1 cellular context compared by ENCODE assay signal in genomic region chr4:38514465-38515146, GRCh38.
TF ChIP-seq lines count a peak whose summit lies in the region.

No MANE protein-coding gene starts in this region.

TF ChIP-seq in GM23338, 12 proteins besides CTCF, POLR2A, EP300 and RAD21 (continued from another document):
- no peak for TF ChIP-seq ETS1 (IDR thresholded peaks at IDR 0.05)
- TF ChIP-seq, protein P1, sequence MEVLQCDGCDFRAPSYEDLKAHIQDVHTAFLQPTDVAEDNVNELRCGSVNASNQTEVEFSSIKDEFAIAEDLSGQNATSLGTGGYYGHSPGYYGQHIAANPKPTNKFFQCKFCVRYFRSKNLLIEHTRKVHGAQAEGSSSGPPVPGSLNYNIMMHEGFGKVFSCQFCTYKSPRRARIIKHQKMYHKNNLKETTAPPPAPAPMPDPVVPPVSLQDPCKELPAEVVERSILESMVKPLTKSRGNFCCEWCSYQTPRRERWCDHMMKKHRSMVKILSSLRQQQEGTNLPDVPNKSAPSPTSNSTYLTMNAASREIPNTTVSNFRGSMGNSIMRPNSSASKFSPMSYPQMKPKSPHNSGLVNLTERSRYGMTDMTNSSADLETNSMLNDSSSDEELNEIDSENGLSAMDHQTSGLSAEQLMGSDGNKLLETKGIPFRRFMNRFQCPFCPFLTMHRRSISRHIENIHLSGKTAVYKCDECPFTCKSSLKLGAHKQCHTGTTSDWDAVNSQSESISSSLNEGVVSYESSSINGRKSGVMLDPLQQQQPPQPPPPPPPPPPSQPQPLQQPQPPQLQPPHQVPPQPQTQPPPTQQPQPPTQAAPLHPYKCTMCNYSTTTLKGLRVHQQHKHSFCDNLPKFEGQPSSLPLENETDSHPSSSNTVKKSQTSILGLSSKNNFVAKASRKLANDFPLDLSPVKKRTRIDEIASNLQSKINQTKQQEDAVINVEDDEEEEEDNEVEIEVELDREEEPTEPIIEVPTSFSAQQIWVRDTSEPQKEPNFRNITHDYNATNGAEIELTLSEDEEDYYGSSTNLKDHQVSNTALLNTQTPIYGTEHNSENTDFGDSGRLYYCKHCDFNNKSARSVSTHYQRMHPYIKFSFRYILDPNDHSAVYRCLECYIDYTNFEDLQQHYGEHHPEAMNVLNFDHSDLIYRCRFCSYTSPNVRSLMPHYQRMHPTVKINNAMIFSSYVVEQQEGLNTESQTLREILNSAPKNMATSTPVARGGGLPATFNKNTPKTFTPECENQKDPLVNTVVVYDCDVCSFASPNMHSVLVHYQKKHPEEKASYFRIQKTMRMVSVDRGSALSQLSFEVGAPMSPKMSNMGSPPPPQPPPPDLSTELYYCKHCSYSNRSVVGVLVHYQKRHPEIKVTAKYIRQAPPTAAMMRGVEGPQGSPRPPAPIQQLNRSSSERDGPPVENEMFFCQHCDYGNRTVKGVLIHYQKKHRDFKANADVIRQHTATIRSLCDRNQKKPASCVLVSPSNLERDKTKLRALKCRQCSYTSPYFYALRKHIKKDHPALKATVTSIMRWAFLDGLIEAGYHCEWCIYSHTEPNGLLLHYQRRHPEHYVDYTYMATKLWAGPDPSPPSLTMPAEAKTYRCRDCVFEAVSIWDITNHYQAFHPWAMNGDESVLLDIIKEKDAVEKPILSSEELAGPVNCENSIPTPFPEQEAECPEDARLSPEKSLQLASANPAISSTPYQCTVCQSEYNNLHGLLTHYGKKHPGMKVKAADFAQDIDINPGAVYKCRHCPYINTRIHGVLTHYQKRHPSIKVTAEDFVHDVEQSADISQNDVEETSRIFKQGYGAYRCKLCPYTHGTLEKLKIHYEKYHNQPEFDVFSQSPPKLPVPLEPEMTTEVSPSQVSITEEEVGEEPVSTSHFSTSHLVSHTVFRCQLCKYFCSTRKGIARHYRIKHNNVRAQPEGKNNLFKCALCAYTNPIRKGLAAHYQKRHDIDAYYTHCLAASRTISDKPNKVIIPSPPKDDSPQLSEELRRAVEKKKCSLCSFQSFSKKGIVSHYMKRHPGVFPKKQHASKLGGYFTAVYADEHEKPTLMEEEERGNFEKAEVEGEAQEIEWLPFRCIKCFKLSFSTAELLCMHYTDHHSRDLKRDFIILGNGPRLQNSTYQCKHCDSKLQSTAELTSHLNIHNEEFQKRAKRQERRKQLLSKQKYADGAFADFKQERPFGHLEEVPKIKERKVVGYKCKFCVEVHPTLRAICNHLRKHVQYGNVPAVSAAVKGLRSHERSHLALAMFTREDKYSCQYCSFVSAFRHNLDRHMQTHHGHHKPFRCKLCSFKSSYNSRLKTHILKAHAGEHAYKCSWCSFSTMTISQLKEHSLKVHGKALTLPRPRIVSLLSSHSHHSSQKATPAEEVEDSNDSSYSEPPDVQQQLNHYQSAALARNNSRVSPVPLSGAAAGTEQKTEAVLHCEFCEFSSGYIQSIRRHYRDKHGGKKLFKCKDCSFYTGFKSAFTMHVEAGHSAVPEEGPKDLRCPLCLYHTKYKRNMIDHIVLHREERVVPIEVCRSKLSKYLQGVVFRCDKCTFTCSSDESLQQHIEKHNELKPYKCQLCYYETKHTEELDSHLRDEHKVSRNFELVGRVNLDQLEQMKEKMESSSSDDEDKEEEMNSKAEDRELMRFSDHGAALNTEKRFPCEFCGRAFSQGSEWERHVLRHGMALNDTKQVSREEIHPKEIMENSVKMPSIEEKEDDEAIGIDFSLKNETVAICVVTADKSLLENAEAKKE (CRISPR knock-in tag; IDR thresholded peaks at IDR 0.05) = no peak
